Comparison of ENCODE assay signal across 8 cellular contexts in genomic region chr13:32587014-32587773, GRCh38.
DNase-seq lines count a peak whose midpoint lies in the region; ATAC-seq lines count a peak whose summit lies in the region.

No MANE protein-coding gene starts in this region.

- ATAC-seq in HG02623 (IDR thresholded peaks at IDR 0.05; ENCODE audit: unreplicated experiment): peak; percentile 33

- DNase-seq in NCI-H1417 (lab: John Stamatoyannopoulos, UW): peak; percentile 45 to 76 (median 65)
- no peak for DNase-seq in NCI-H1417 treated with DMSO at 0.1 percent for 48 hours (lab: John Stamatoyannopoulos, UW)
- peak; percentile 12 for DNase-seq in NCI-H1694 treated with DMSO at 0.1 percent for 48 hours (lab: John Stamatoyannopoulos, UW)
- peak; percentile 49 to 60 for DNase-seq in activated CD4-positive, alpha-beta T cell treated with anti-CD3 and anti-CD28 coated beads for 4 hours
- peak; percentile 88 for DNase-seq in left kidney (ENCODE audit: low read depth, low spot score)
- DNase-seq in stimulated activated CD4-positive, alpha-beta T cell treated with anti-CD3 and anti-CD28 coated beads, Interleukin-2, amount 100 ng/mL, for 4 hours (ENCODE audit: low read depth): peak; percentile 39

- peak overlapping the region; percentile 93 for H3K27ac ChIP-seq in cingulate gyrus (ENCODE audit: low read depth, low read length)
